ENCODE assay signal across 1 cellular context in the genomic region with DNA sequence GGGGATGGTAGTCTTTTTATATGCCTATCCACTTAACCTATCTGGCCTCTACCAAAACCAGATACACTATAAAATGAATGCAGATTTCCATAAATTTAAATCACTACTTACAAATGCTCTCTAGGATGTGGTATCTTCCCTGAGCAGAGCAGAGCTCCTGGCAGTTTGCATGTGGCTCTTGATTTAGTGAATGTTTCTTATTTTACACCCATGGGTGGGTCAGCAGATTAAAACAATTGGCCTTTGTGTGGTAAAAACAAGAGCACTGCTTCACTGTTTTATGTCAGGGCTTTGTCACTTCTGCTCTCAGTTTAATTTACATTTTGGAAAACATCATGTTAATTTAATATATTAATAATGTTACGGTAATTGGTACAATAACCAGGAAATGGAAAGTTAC.
TF ChIP-seq lines count a peak whose summit lies in the region.

No MANE protein-coding gene starts in this region.

TF ChIP-seq in HepG2, 621 proteins besides CTCF, POLR2A, EP300 and RAD21:
- TF ChIP-seq ZNF34 (CRISPR knock-in tag; IDR thresholded peaks at IDR 0.05; ENCODE audit: borderline replicate concordance) (no peak), ATF1 (CRISPR knock-in tag; IDR thresholded peaks at IDR 0.05) (no peak), ZNF577 (CRISPR knock-in tag; IDR thresholded peaks at IDR 0.05; ENCODE audit: borderline replicate concordance, low read depth) (no peak), MED8 (CRISPR knock-in tag; IDR thresholded peaks at IDR 0.05; ENCODE audit: insufficient replicate concordance) (no peak), FOXJ3 (CRISPR knock-in tag; IDR thresholded peaks at IDR 0.05; ENCODE audit: borderline replicate concordance) (no peak), ZNF816 (CRISPR knock-in tag; IDR thresholded peaks at IDR 0.05; ENCODE audit: borderline replicate concordance) (no peak)
- TF ChIP-seq, protein P1, sequence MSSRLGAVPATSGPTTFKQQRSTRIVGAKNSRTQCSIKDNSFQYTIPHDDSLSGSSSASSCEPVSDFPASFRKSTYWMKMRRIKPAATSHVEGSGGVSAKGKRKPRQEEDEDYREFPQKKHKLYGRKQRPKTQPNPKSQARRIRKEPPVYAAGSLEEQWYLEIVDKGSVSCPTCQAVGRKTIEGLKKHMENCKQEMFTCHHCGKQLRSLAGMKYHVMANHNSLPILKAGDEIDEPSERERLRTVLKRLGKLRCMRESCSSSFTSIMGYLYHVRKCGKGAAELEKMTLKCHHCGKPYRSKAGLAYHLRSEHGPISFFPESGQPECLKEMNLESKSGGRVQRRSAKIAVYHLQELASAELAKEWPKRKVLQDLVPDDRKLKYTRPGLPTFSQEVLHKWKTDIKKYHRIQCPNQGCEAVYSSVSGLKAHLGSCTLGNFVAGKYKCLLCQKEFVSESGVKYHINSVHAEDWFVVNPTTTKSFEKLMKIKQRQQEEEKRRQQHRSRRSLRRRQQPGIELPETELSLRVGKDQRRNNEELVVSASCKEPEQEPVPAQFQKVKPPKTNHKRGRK (CRISPR knock-in tag; IDR thresholded peaks at IDR 0.05), result no peak
